ENCODE assay signal across 19 cellular contexts in the genomic region with DNA sequence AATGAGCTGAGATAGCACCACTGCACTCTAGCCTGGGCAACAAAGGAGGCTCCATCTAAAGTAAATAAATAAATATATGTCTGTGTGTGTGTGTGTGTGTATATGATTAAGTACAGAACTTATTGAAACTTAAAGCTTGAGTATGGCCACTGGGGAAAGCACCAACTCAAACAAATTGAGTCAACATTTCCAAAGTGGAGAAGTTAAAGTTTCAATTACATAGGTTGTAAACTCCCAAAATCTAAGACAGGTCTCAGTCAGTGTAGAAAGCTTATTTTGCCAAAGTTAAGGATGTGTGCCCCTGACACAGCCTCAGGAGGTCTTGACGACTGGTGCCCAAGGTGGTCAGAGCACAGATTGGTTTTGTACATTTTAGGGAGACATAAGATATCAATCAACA.
DNase-seq lines count a peak whose midpoint lies in the region; ATAC-seq and TF ChIP-seq lines count a peak whose summit lies in the region.
"Had no signal": no experiment of that assay in that cellular context is flagged by ENCODE, and none has a peak within 500 bp of the region (broad histone marks: within the 10 kb centered on the region; RNA-seq: fewer than 3 reads in every experiment).

No MANE protein-coding gene starts in this region.

- no peaks in the 10 kb centered on the region for H3K27me3 ChIP-seq in OCI-LY3 (ENCODE audit: low read depth, low read length)
- H3K27me3 ChIP-seq: BLaER1, SJSA1 had no signal

- no peak overlapping the region for H3K27ac ChIP-seq in OCI-LY3 (ENCODE audit: low read length)
- H3K27ac ChIP-seq: BLaER1, SJSA1 had no signal

- H3K4me1 Mint-ChIP-seq in stimulated activated naive B cell treated with anti-CD40 and anti-IgM and Interleukin-4, amounts not matched to agents 10 μg/mL and 1 μg/mL and 100 μg/mL, for 72 hours, result peaks cover 2 to 5% of the 10 kb centered on the region in 2 donors

- H2AFZ ChIP-seq in OCI-LY3 (ENCODE audit: low read depth, low read length), result no peak overlapping the region

- peaks cover 13% of the 10 kb centered on the region for H3K4me1 ChIP-seq in OCI-LY3 (ENCODE audit: low read length)
- H3K4me1 ChIP-seq: SJSA1 had no signal

- H3K9me3 Mint-ChIP-seq in stimulated activated naive B cell treated with anti-CD40 and anti-IgM and Interleukin-4, amounts not matched to agents 10 μg/mL and 1 μg/mL and 100 μg/mL, for 72 hours, result peaks cover 0 to 1% of the 10 kb centered on the region in 2 donors

- no peaks in the 10 kb centered on the region for H3K79me2 ChIP-seq in OCI-LY3 (ENCODE audit: low read length)

- peak overlapping the region; percentile 19 for H3K4me2 ChIP-seq in OCI-LY3 (ENCODE audit: low read length)
- H3K4me2 ChIP-seq: BLaER1 had no signal

- no peaks in the 10 kb centered on the region for H3K36me3 ChIP-seq in OCI-LY3 (replicated peaks; ENCODE audit: low read depth, low read length)
- H3K36me3 ChIP-seq: BLaER1, SJSA1 had no signal

- ATAC-seq in HG02588 (IDR thresholded peaks at IDR 0.05; ENCODE audit: unreplicated experiment) (peak; percentile 57), HG02852 (IDR thresholded peaks at IDR 0.05; ENCODE audit: unreplicated experiment) (peak; percentile 43), HG02798 (IDR thresholded peaks at IDR 0.05; ENCODE audit: poor library complexity, unreplicated experiment) (no peak)
- peak; percentile 69 to 82 for ATAC-seq in stimulated activated naive B cell treated with anti-CD40 and anti-IgM and Interleukin-4, amounts not matched to agents 10 μg/mL and 1 μg/mL and 100 μg/mL, for 72 hours (replicated peaks)

- H4K20me1 ChIP-seq in OCI-LY3 (ENCODE audit: insufficient read depth, low read length), result no peaks in the 10 kb centered on the region
- H4K20me1 ChIP-seq: BLaER1 had no signal

- no peak overlapping the region for H3K9ac ChIP-seq in OCI-LY3 (ENCODE audit: low read length)
- H3K9ac ChIP-seq: BLaER1 had no signal

- DNase-seq in stimulated activated naive B cell treated with anti-CD40 and anti-IgM and Interleukin-4, amounts not matched to agents 10 μg/mL and 1 μg/mL and 100 μg/mL, for 72 hours, result no peak
- no peak for DNase-seq in islet precursor cell
- no peak for DNase-seq in OCI-M2 (lab: John Stamatoyannopoulos, UW; ENCODE audit: unreplicated experiment)
- DNase-seq: CD4-positive, alpha-beta T cell; DND-41; KG1; NCI-H1092; NCI-H1436; NCI-H2029; NCI-H226; NCI-H510A treated with DMSO at 0.1 percent for 48 hours; NCI-H774; T-helper 1 cell had no signal

- H3K36me3 Mint-ChIP-seq in stimulated activated naive B cell treated with anti-CD40 and anti-IgM and Interleukin-4, amounts not matched to agents 10 μg/mL and 1 μg/mL and 100 μg/mL, for 72 hours, result no peaks in the 10 kb centered on the region

- H3K4me3 Mint-ChIP-seq in stimulated activated naive B cell treated with anti-CD40 and anti-IgM and Interleukin-4, amounts not matched to agents 10 μg/mL and 1 μg/mL and 100 μg/mL, for 72 hours, result no peak overlapping the region
- H3K4me3 Mint-ChIP-seq: CD4-positive, alpha-beta T cell had no signal

- no peak for TF ChIP-seq CTCF in OCI-LY3 (IDR thresholded peaks at IDR 0.05; ENCODE audit: low read depth, low read length)

- no peak overlapping the region for H3K27ac Mint-ChIP-seq in stimulated activated naive B cell treated with anti-CD40 and anti-IgM and Interleukin-4, amounts not matched to agents 10 μg/mL and 1 μg/mL and 100 μg/mL, for 72 hours
- H3K27ac Mint-ChIP-seq: CD4-positive, alpha-beta T cell had no signal

- H3K27me3 Mint-ChIP-seq in stimulated activated naive B cell treated with anti-CD40 and anti-IgM and Interleukin-4, amounts not matched to agents 10 μg/mL and 1 μg/mL and 100 μg/mL, for 72 hours, result no peaks in the 10 kb centered on the region
- H3K27me3 Mint-ChIP-seq: CD4-positive, alpha-beta T cell had no signal

- H3K9me3 ChIP-seq in OCI-LY3 (ENCODE audit: insufficient read depth, low read length), result no peaks in the 10 kb centered on the region
- H3K9me3 ChIP-seq: BLaER1, SJSA1 had no signal

- no peak overlapping the region for H3K4me3 ChIP-seq in OCI-LY3 (ENCODE audit: low read length)
- H3K4me3 ChIP-seq: BLaER1, SJSA1 had no signal
